24 cellular contexts compared by ENCODE assay signal in the genomic region with DNA sequence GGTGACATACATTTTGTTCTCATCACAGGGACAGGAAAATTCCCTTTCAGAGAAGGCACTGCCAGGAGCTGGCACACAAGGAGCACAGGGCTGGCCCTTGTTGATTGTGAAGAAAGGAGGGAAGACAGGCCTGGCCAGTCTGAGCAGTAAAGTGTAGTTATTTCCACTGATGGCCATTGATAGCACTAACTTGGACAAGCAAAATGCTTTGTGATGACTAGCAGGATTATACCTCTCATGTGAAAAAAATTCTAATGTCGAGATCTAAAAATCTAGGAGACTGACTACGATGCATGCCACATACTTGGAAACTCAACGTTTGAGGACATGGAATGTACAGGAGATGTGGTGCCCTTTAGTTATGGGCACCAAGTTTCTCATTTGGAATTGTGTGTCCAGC. TPM values are rescaled to one million over a fixed set of nuclear protein-coding genes. Genes with fewer than 3 reads are reported as not detected.
"Had no signal": no experiment of that assay in that cellular context is flagged by ENCODE, and none has a peak within 500 bp of the region (broad histone marks: within the 10 kb centered on the region; RNA-seq: fewer than 3 reads in every experiment).

No MANE protein-coding gene starts in this region.

- DNase-seq: stimulated activated CD4-positive, alpha-beta T cell treated with anti-CD3 and anti-CD28 coated beads, Interleukin-4, amount 100 ng/mL, for 1 hour; stimulated activated CD4-positive, alpha-beta T cell treated with anti-CD3 and anti-CD28 coated beads, Interleukin-4, amount 100 ng/mL, for 24 hours; stimulated activated CD4-positive, alpha-beta T cell treated with anti-CD3 and anti-CD28 coated beads, Interleukin-4, amount 100 ng/mL, for 4 hours; stimulated activated CD8-positive, alpha-beta memory T cell treated with anti-CD3 and anti-CD28 coated beads, Interleukin-4, amount 100 ng/mL, for 48 hours; stimulated activated naive B cell treated with anti-CD40 and anti-IgM and Interleukin-4, amounts not matched to agents 10 μg/mL and 1 μg/mL and 100 μg/mL, for 72 hours; stimulated activated naive CD4-positive, alpha-beta T cell; stimulated activated naive CD4-positive, alpha-beta T cell treated with Interleukin-2 at 50 U/mL for 16 hours; stimulated activated naive CD8-positive, alpha-beta T cell treated with anti-CD3 and anti-CD28 coated beads, Interleukin-15, amount 100 ng/mL, for 72 hours; stimulated activated naive CD8-positive, alpha-beta T cell treated with anti-CD3 and anti-CD28 coated beads, Interleukin-15, Interleukin-2, amounts not matched to agents 100 U/mL and 50 U/mL, for 24 hours; stomach; substantia nigra; testis; thyroid gland; tibial artery; transverse colon; upper lobe of left lung; upper lobe of right lung; uterus had no signal

- H3K4me3 ChIP-seq: stomach, suprapubic skin, testis, thoracic aorta, thyroid gland, tibial artery, tibial nerve, transverse colon, upper lobe of left lung, upper lobe of right lung, uterus, vagina had no signal

- H3K27me3 ChIP-seq: testis, thyroid gland, upper lobe of left lung, upper lobe of right lung, vagina had no signal

- H3K36me3 ChIP-seq: stomach, suprapubic skin, thoracic aorta, thyroid gland, tibial artery, tibial nerve, transverse colon, upper lobe of left lung, upper lobe of right lung, uterus, vagina had no signal

- H3K27ac ChIP-seq: stomach, suprapubic skin, testis, thoracic aorta, thyroid gland, tibial artery, tibial nerve, transverse colon, upper lobe of left lung, upper lobe of right lung, uterus, vagina had no signal

- H3K9me3 ChIP-seq: stomach, suprapubic skin, testis, thoracic aorta, thyroid gland, tibial artery, tibial nerve, transverse colon, upper lobe of left lung, upper lobe of right lung, uterus, vagina had no signal

- H3K4me1 ChIP-seq: stomach, testis, tibial artery, tibial nerve, transverse colon, upper lobe of left lung, upper lobe of right lung, uterus, vagina had no signal

RNA-seq across cellular contexts. Expression of a gene that starts 54.3 kb away (rescaled TPM):
- total RNA-seq: subcutaneous adipose tissue, suprapubic skin, thoracic aorta, tibial nerve, upper lobe of right lung, ureter, vagina had no signal
